ENCODE assay signal across 8 cellular contexts in the genomic region with DNA sequence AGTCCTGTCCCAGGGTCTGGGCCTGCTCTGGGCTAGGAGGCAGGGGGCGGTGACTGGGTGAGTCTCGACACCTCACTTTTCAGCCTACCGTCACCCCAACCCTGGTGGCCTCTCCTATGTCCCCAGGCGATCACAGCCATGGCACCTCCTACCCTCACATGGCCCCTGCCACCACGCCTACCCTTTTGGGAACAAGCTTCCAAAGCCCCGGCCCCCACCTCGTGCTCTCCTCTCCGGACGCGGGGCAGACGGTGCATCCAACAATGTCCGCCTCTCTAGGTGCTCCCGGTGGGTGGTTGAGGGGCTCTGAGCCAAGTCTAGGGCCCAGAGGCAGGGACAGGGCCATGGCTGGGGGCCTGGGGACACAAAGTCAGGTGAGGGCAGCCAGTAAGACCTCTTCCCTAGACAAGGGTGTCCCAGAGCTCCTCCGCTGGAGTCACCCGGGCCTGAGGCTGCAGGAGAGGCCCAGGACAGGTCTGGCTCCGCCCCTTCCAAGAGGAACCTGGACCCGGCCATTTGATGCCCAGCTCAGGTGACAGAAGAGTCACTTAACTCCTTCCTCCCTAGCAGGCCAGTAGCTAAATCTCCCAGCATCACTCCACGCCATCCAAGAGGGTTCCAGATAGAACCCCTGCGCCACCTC. TPM values are rescaled to one million over a fixed set of nuclear protein-coding genes. Genes with fewer than 3 reads are reported as not detected.
DNase-seq lines count a peak whose midpoint lies in the region; ATAC-seq and TF ChIP-seq lines count a peak whose summit lies in the region.

Gene SYNE4 (minus strand): TSS at position 478 of the 643 bp plus-strand sequence. CDS start 132 bp downstream, at position 346.

- in situ Hi-C loops in G401 (cut with HindIII; ENCODE audit: low sequenced_read_pairs): no loop called here

- H3K27me3 ChIP-seq in PC-3 (ENCODE audit: low read length): no peaks in the 10 kb centered on the region
- H3K27me3 ChIP-seq in parathyroid adenoma (ENCODE audit: control insufficient read depth, insufficient read depth, low read length): no peaks in the 10 kb centered on the region

- H3K79me2 ChIP-seq in PC-3 (ENCODE audit: low read length) (peaks cover 6% of the 10 kb centered on the region), parathyroid adenoma (peaks cover 6% of the 10 kb centered on the region)

- H3K27ac ChIP-seq in PC-3 (ENCODE audit: low read length) (no peak within 1 kb of the TSS), parathyroid adenoma (peak within 1 kb of the TSS; percentile 89)

- peak within 1 kb of the TSS; percentile 56 for H3K4me3 ChIP-seq in PC-3 (ENCODE audit: low read length)
- H3K4me3 ChIP-seq in parathyroid adenoma (ENCODE audit: low read depth, low read length): peak within 1 kb of the TSS; percentile 81

- CTCF ChIA-PET in PC-3 (lab: Charles Lee): no interaction called here

- intact Hi-C loops in PC-3 (cut with micrococcal nuclease): no loop called here

- H3K9ac ChIP-seq in PC-3 (ENCODE audit: low read length) (peak within 1 kb of the TSS; percentile 40; the same call in 1 of the 2 replicates), parathyroid adenoma (peak within 1 kb of the TSS; percentile 40)

- H3K4me1 ChIP-seq in PC-3 (ENCODE audit: insufficient read depth, low read length): peaks cover 7% of the 10 kb centered on the region
- H3K4me1 ChIP-seq in parathyroid adenoma: peaks cover 9% of the 10 kb centered on the region

- peak; percentile 64 for ATAC-seq in PC-3
- peak; percentile 36 for ATAC-seq in esophagus mucosa
- ATAC-seq in HG02763 (IDR thresholded peaks at IDR 0.05; ENCODE audit: unreplicated experiment): no peak
- no peak for ATAC-seq in HG02798 (IDR thresholded peaks at IDR 0.05; ENCODE audit: poor library complexity, unreplicated experiment)

- no peaks in the 10 kb centered on the region for H4K20me1 ChIP-seq in PC-3 (ENCODE audit: low read length)

- POLR2A ChIA-PET in PC-3 (lab: Charles Lee; ENCODE audit: unreplicated experiment): no interaction called here

- peak; percentile 95 for DNase-seq in G401 (ENCODE audit: low spot score)
- DNase-seq in PC-3: peak; percentile 51
- DNase-seq in stimulated activated CD4-positive, alpha-beta T cell treated with anti-CD3 and anti-CD28 coated beads, Interleukin-15, amount 100 ng/mL, for 24 hours: no peak
- DNase-seq in GDM1 (lab: John Stamatoyannopoulos, UW): no peak

- H2AFZ ChIP-seq in PC-3 (ENCODE audit: low read length) (peak within 1 kb of the TSS; percentile 65), parathyroid adenoma (peak within 1 kb of the TSS; percentile 79)

- no peaks in the 10 kb centered on the region for H3F3A ChIP-seq in PC-3 (ENCODE audit: low read length, unreplicated experiment)

- no peaks in the 10 kb centered on the region for H3K36me3 ChIP-seq in PC-3 (ENCODE audit: low read depth, low read length)
- no peaks in the 10 kb centered on the region for H3K36me3 ChIP-seq in parathyroid adenoma (ENCODE audit: control insufficient read depth, insufficient read depth, low read length)

- TF ChIP-seq CTCF in PC-3 (conservative IDR thresholded peaks at IDR 0.05; ENCODE audit: low read depth, low read length): no peak
- TF ChIP-seq CTCF in parathyroid adenoma (IDR thresholded peaks at IDR 0.05): no peak

- no peaks in the 10 kb centered on the region for H3K9me2 ChIP-seq in PC-3 (replicated peaks; ENCODE audit: low read length)

- BruUV-seq in PC-3 (replicated peaks; lab: Mats Ljungman, UMichigan): no TSS peak

- no peaks in the 10 kb centered on the region for H3K9me3 ChIP-seq in PC-3 (ENCODE audit: low read length)
- H3K9me3 ChIP-seq in parathyroid adenoma (ENCODE audit: control insufficient read depth, low read length): no peaks in the 10 kb centered on the region

- H3K4me2 ChIP-seq in PC-3 (ENCODE audit: low read length) (peak within 1 kb of the TSS; percentile 83), parathyroid adenoma (ENCODE audit: low read length) (peak within 1 kb of the TSS; percentile 68)

RNA-seq across cellular contexts. Expression of gene SYNE4, which starts in this region (rescaled TPM):
- total RNA-seq in G401 (2014; rRNA removed; shearing (Covaris generic)): 0.37 and 1.1 TPM in 2 replicates
- total RNA-seq in PC-3 (2014; rRNA removed): 0.77 and 1.9 TPM in 2 replicates
- total RNA-seq in esophagus mucosa: 0.88 TPM

Comparison
In these comparisons a context has a peak if more than half of its experiments do, and no peak if none do; other contexts are left out.
1. Peak in ATAC-seq in esophagus mucosa; RNA of the gene not detected or under 1 TPM.
2. DNase-seq: peak in G401 (single experiment) and PC-3 (single experiment); none in stimulated activated CD4-positive, alpha-beta T cell treated with anti-CD3 and anti-CD28 coated beads, Interleukin-15, amount 100 ng/mL, for 24 hours (single experiment) and GDM1 (single experiment).